In the genomic region with DNA sequence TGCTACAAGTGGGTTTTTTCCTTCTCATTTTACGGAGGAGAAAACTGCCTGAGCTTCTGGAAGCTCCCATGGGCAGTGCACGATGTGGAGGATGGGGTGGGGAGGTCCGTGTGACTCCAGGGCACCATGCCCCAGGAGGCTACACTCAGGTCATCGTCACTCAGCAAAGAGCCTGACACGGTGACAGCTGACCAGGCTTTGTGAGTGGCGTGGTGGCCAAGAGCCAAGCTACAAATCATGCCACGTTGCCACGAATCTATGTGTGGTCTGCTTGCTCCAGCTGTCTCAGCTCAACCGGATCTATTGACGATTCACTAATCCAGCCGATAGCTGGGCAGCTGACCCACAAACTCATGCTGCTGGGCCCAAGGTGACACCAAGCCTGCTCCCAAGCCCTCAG, we compare ENCODE assay signal across 19 cellular contexts. TPM values are rescaled to one million over a fixed set of nuclear protein-coding genes. Genes with fewer than 3 reads are reported as not detected.
A peak's percentile ranks its signal among the peaks of the same experiment; 100 is the strongest.
DNase-seq lines count a peak whose midpoint lies in the region; ATAC-seq and TF ChIP-seq lines count a peak whose summit lies in the region.
"Had no signal": no experiment of that assay in that cellular context is flagged by ENCODE, and none has a peak within 500 bp of the region (broad histone marks: within the 10 kb centered on the region; RNA-seq: fewer than 3 reads in every experiment).

No MANE protein-coding gene starts in this region.

- H3K4me3 ChIP-seq in heart right ventricle, result no peak overlapping the region
- no peak overlapping the region for H3K4me3 ChIP-seq in neuronal stem cell (ENCODE audit: low read length in 2 of 2)
- H3K4me3 ChIP-seq: PC-9 had no signal

- no peak overlapping the region for H4K8ac ChIP-seq in neuronal stem cell (ENCODE audit: low read depth, low read length)

- H3K27me3 ChIP-seq in heart right ventricle, result no peaks in the 10 kb centered on the region
- H3K27me3 ChIP-seq in neuronal stem cell (ENCODE audit: control insufficient read depth in 3 of 3, insufficient read depth in 3 of 3, low read depth in 1 of 3, low read length in 3 of 3), result peaks cover 0 to 7% (median 0%) of the 10 kb centered on the region in 3 experiments

- H3K27ac Mint-ChIP-seq in activated CD8-positive, alpha-beta T cell treated with anti-CD3 and anti-CD28 coated beads, Interleukin-2, amount 10 ng/mL, durations not matched to agents 7 days and 5 days, result no peak overlapping the region
- H3K27ac Mint-ChIP-seq in activated CD8-positive, alpha-beta T cell treated with anti-CD3 and anti-CD28 coated beads for 36 hours, result no peak overlapping the region
- H3K27ac Mint-ChIP-seq in Calu3 (ENCODE audit: unreplicated experiment), result no peak overlapping the region
- H3K27ac Mint-ChIP-seq: IgD-negative memory B cell had no signal

- no peak overlapping the region for H3K9ac ChIP-seq in neuronal stem cell (ENCODE audit: low read depth, low read length, poor library complexity)

- H3K27ac ChIP-seq in heart right ventricle (peak overlapping the region in 8 of 10 donors; percentile 60 to 92 (median 78)), neuronal stem cell (replicated peaks; ENCODE audit: low read length) (no peak overlapping the region)
- H3K27ac ChIP-seq: 22Rv1, PC-9 had no signal

- H3K23ac ChIP-seq in neuronal stem cell (ENCODE audit: low read depth, low read length, poor library complexity), result peak overlapping the region; percentile 39

- H3K4ac ChIP-seq in neuronal stem cell (ENCODE audit: low read length), result no peak overlapping the region

- 56 to 59% methylated on average over 11 of the region's 11 CpGs for WGBS in heart right ventricle, 2 donors
- no CpG with 5 or more reads among the region's 11 CpGs for WGBS in neuronal stem cell (ENCODE audit: extremely low coverage in 2 of 2, insufficient read length in 2 of 2, insufficient replicate concordance in 1 of 2), 2 donors

- peaks cover 2% of the 10 kb centered on the region for H3K36me3 Mint-ChIP-seq in activated CD8-positive, alpha-beta T cell treated with anti-CD3 and anti-CD28 coated beads, Interleukin-2, amount 10 ng/mL, durations not matched to agents 7 days and 5 days (ENCODE audit: low read depth)
- H3K36me3 Mint-ChIP-seq in activated CD8-positive, alpha-beta T cell treated with anti-CD3 and anti-CD28 coated beads for 36 hours (ENCODE audit: low read depth), result no peaks in the 10 kb centered on the region
- no peaks in the 10 kb centered on the region for H3K36me3 Mint-ChIP-seq in Calu3 (ENCODE audit: insufficient read depth, unreplicated experiment)
- H3K36me3 Mint-ChIP-seq: IgD-negative memory B cell had no signal

- peaks cover 14% of the 10 kb centered on the region for H3K27me3 Mint-ChIP-seq in activated CD8-positive, alpha-beta T cell treated with anti-CD3 and anti-CD28 coated beads, Interleukin-2, amount 10 ng/mL, durations not matched to agents 7 days and 5 days (ENCODE audit: low read depth)
- no peaks in the 10 kb centered on the region for H3K27me3 Mint-ChIP-seq in activated CD8-positive, alpha-beta T cell treated with anti-CD3 and anti-CD28 coated beads for 36 hours
- H3K27me3 Mint-ChIP-seq in Calu3 (ENCODE audit: unreplicated experiment), result peaks cover 80% of the 10 kb centered on the region

- H3K79me1 ChIP-seq in neuronal stem cell (ENCODE audit: low read depth, low read length), result no peaks in the 10 kb centered on the region

- DNase-seq in activated CD8-positive, alpha-beta T cell treated with anti-CD3 and anti-CD28 coated beads, Interleukin-2, amount 10 ng/mL, durations not matched to agents 7 days and 5 days, result peak; percentile 15
- no peak for DNase-seq in activated CD8-positive, alpha-beta T cell treated with anti-CD3 and anti-CD28 coated beads for 36 hours
- DNase-seq in heart right ventricle (no peak), neuronal stem cell (ENCODE audit: low spot score) (no peak), Calu3 (no peak), NCI-H2171 (lab: John Stamatoyannopoulos, UW) (no peak), HuH-7.5 (ENCODE audit: low spot score) (no peak), Kasumi-1 (lab: John Stamatoyannopoulos, UW) (no peak)
- DNase-seq: DMS153, EL, HCEC 1CT, NCI-H146, NCI-H2107, NCI-H446, PC-9 had no signal

- H2BK12ac ChIP-seq in neuronal stem cell (ENCODE audit: low read length), result no peak overlapping the region

- no peak overlapping the region for H2AK5ac ChIP-seq in neuronal stem cell (ENCODE audit: low read depth, low read length)

- intact Hi-C loops in activated CD8-positive, alpha-beta T cell treated with anti-CD3 and anti-CD28 coated beads for 36 hours (cut with micrococcal nuclease), result no loop called here
- intact Hi-C loops in heart right ventricle (cut with DNase I) (no loop called here), Calu3 (cut with micrococcal nuclease; ENCODE audit: unreplicated experiment) (no loop called here)

- no peak overlapping the region for H2BK5ac ChIP-seq in neuronal stem cell (ENCODE audit: low read length)

- POLR2A ChIA-PET in activated CD8-positive, alpha-beta T cell treated with anti-CD3 and anti-CD28 coated beads, Interleukin-2, amount 10 ng/mL, durations not matched to agents 7 days and 5 days (lab: Charles Lee), result no interaction called here
- POLR2A ChIA-PET in activated CD8-positive, alpha-beta T cell treated with anti-CD3 and anti-CD28 coated beads for 36 hours (lab: Charles Lee), result no interaction called here

- CTCF ChIA-PET in activated CD8-positive, alpha-beta T cell treated with anti-CD3 and anti-CD28 coated beads, Interleukin-2, amount 10 ng/mL, durations not matched to agents 7 days and 5 days (lab: Charles Lee), result no interaction called here
- CTCF ChIA-PET in activated CD8-positive, alpha-beta T cell treated with anti-CD3 and anti-CD28 coated beads for 36 hours (lab: Charles Lee), result no interaction called here
- CTCF ChIA-PET in Calu3 (lab: Charles Lee), result no interaction called here

- peak overlapping the region; percentile 59 for H3K18ac ChIP-seq in neuronal stem cell (ENCODE audit: low read length)

- H3K4me3 Mint-ChIP-seq in activated CD8-positive, alpha-beta T cell treated with anti-CD3 and anti-CD28 coated beads, Interleukin-2, amount 10 ng/mL, durations not matched to agents 7 days and 5 days, result no peak overlapping the region
- no peak overlapping the region for H3K4me3 Mint-ChIP-seq in activated CD8-positive, alpha-beta T cell treated with anti-CD3 and anti-CD28 coated beads for 36 hours
- no peak overlapping the region for H3K4me3 Mint-ChIP-seq in Calu3 (ENCODE audit: low read depth, unreplicated experiment)

- H4K91ac ChIP-seq in neuronal stem cell (ENCODE audit: low read depth, low read length, poor library complexity), result no peak overlapping the region

- no peak for TF ChIP-seq CTCF in activated CD8-positive, alpha-beta T cell treated with anti-CD3 and anti-CD28 coated beads for 36 hours (IDR thresholded peaks at IDR 0.05)
- TF ChIP-seq CTCF in heart right ventricle (IDR thresholded peaks at IDR 0.05) (no peak), Calu3 (IDR thresholded peaks at IDR 0.05; ENCODE audit: unreplicated experiment) (no peak)

- ATAC-seq in activated CD8-positive, alpha-beta T cell treated with anti-CD3 and anti-CD28 coated beads, Interleukin-2, amount 10 ng/mL, durations not matched to agents 7 days and 5 days, result no peak
- no peak for ATAC-seq in activated CD8-positive, alpha-beta T cell treated with anti-CD3 and anti-CD28 coated beads for 36 hours
- peak in 6 of 8 donors; percentile 20 to 64 (median 51) for ATAC-seq in heart right ventricle
- ATAC-seq: SK-N-SH treated with all-trans-retinoic acid at 6 μM for 48 hours had no signal

- no peak overlapping the region for H3K4me2 ChIP-seq in neuronal stem cell (ENCODE audit: insufficient read depth, low read length, poor library complexity, severe bottlenecking)
- H3K4me2 ChIP-seq: PC-9 had no signal

- H3K14ac ChIP-seq in neuronal stem cell (ENCODE audit: low read length), result no peak overlapping the region

- BruUV-seq in Calu3 (replicated peaks; lab: Mats Ljungman, UMichigan), result no TSS peak

- H3K9me3 ChIP-seq in heart right ventricle, result peaks cover 0 to 18% (median 4%) of the 10 kb centered on the region in 11 donors
- H3K9me3 ChIP-seq in neuronal stem cell (replicated peaks in 1 of 2; ENCODE audit: control insufficient read depth in 2 of 2, insufficient read depth in 1 of 2, low read depth in 1 of 2, low read length in 2 of 2), result no peaks in the 10 kb centered on the region

- no peak overlapping the region for H2BK120ac ChIP-seq in neuronal stem cell (ENCODE audit: low read depth, low read length)

- peaks cover 13 to 43% (median 25%) of the 10 kb centered on the region in 9 donors for H3K4me1 ChIP-seq in heart right ventricle
- peaks cover 0 to 4% of the 10 kb centered on the region in 2 donors for H3K4me1 ChIP-seq in neuronal stem cell (ENCODE audit: control insufficient read depth in 2 of 2, insufficient read depth in 1 of 2, low read depth in 1 of 2, low read length in 2 of 2)

- H3K9me3 Mint-ChIP-seq in activated CD8-positive, alpha-beta T cell treated with anti-CD3 and anti-CD28 coated beads, Interleukin-2, amount 10 ng/mL, durations not matched to agents 7 days and 5 days (ENCODE audit: insufficient read depth), result peaks cover 8% of the 10 kb centered on the region
- H3K9me3 Mint-ChIP-seq in activated CD8-positive, alpha-beta T cell treated with anti-CD3 and anti-CD28 coated beads for 36 hours, result peaks cover 5% of the 10 kb centered on the region
- H3K9me3 Mint-ChIP-seq in Calu3 (ENCODE audit: low read depth, unreplicated experiment), result peaks cover 3% of the 10 kb centered on the region

- no peaks in the 10 kb centered on the region for H3K36me3 ChIP-seq in heart right ventricle
- H3K36me3 ChIP-seq in neuronal stem cell (replicated peaks in 1 of 2; ENCODE audit: control insufficient read depth in 2 of 2, insufficient read depth in 2 of 2, low read length in 2 of 2), result no peaks in the 10 kb centered on the region

- peaks cover 21% of the 10 kb centered on the region for H3K4me1 Mint-ChIP-seq in activated CD8-positive, alpha-beta T cell treated with anti-CD3 and anti-CD28 coated beads, Interleukin-2, amount 10 ng/mL, durations not matched to agents 7 days and 5 days (ENCODE audit: low read depth)
- H3K4me1 Mint-ChIP-seq in activated CD8-positive, alpha-beta T cell treated with anti-CD3 and anti-CD28 coated beads for 36 hours (ENCODE audit: low read depth), result peaks cover 11% of the 10 kb centered on the region
- no peaks in the 10 kb centered on the region for H3K4me1 Mint-ChIP-seq in Calu3 (ENCODE audit: low read depth, unreplicated experiment)

- no peak overlapping the region for H2AFZ ChIP-seq in neuronal stem cell (ENCODE audit: low read length)
- H2AFZ ChIP-seq: PC-9 had no signal

- H2BK15ac ChIP-seq in neuronal stem cell (ENCODE audit: low read length), result no peak overlapping the region

RNA-seq across cellular contexts. Expression of gene C10orf71, which starts 27.6 kb away (rescaled TPM):
- total RNA-seq in activated CD8-positive, alpha-beta T cell treated with anti-CD3 and anti-CD28 coated beads, Interleukin-2, amount 10 ng/mL, durations not matched to agents 7 days and 5 days, result not detected
- not detected for total RNA-seq in activated CD8-positive, alpha-beta T cell treated with anti-CD3 and anti-CD28 coated beads for 36 hours
- total RNA-seq in heart right ventricle (100 to 1,000 TPM in 9 of 10 donors, 10 to 100 TPM in 1; 56.0 to 225 (median 180) TPM), Calu3 (2022) (not detected in 2 replicates)
- 10 to 100 TPM in 1 of 2 donors, 1 to 10 TPM in 1; 3.6 to 23.0 TPM for polyA plus RNA-seq in heart right ventricle
- polyA plus RNA-seq in neuronal stem cell (2013, experiment 1 of 2), result 0.01 TPM
- polyA plus RNA-seq in neuronal stem cell (2013, experiment 2 of 2), result 0.03 TPM
- total RNA-seq: PC-9 had no signal
- polyA plus RNA-seq: BJ, IgD-negative memory B cell had no signal

Comparison
In these comparisons a context has a peak if more than half of its experiments do, and no peak if none do; other contexts are left out.
1. ATAC-seq: peak in heart right ventricle (6 of 8); none in activated CD8-positive, alpha-beta T cell treated with anti-CD3 and anti-CD28 coated beads, Interleukin-2, amount 10 ng/mL, durations not matched to agents 7 days and 5 days (single experiment) and activated CD8-positive, alpha-beta T cell treated with anti-CD3 and anti-CD28 coated beads for 36 hours (single experiment).
2. RNA of gene C10orf71, which starts 27.6 kb away (total RNA-seq): 56.0 to 225 TPM in heart right ventricle; not detected in activated CD8-positive, alpha-beta T cell treated with anti-CD3 and anti-CD28 coated beads, Interleukin-2, amount 10 ng/mL, durations not matched to agents 7 days and 5 days, not detected in activated CD8-positive, alpha-beta T cell treated with anti-CD3 and anti-CD28 coated beads for 36 hours and not detected in Calu3; every median in the first group is over 10 times any median in the second.